Comparison of ENCODE assay signal across 23 cellular contexts in genomic region chr5:147981074-147981473, GRCh38.
DNase-seq lines count a peak whose midpoint lies in the region; ATAC-seq and TF ChIP-seq lines count a peak whose summit lies in the region.
"Had no signal": no experiment of that assay in that cellular context is flagged by ENCODE, and none has a peak within 500 bp of the region (broad histone marks: within the 10 kb centered on the region; RNA-seq: fewer than 3 reads in every experiment).

No MANE protein-coding gene starts in this region.

- H3K9me2 ChIP-seq in PC-3 (replicated peaks; ENCODE audit: low read length): no peaks in the 10 kb centered on the region

- H3K27ac ChIP-seq in PC-3 (ENCODE audit: low read length) (no peak overlapping the region), smooth muscle cell (ENCODE audit: low read depth) (peak overlapping the region; percentile 1), A673 (ENCODE audit: low read depth, low read length, poor library complexity, severe bottlenecking) (no peak overlapping the region)
- H3K27ac ChIP-seq: 22Rv1; BLaER1 treated with 17β-estradiol and CSF1 and Interleukin-3, amounts not matched to agents 10 nM and 100 nM had no signal

- H3K9ac ChIP-seq in PC-3 (ENCODE audit: low read length) (no peak overlapping the region), smooth muscle cell (ENCODE audit: low read depth) (no peak overlapping the region)
- H3K9ac ChIP-seq: BLaER1 treated with 17β-estradiol and CSF1 and Interleukin-3, amounts not matched to agents 10 nM and 100 nM had no signal

- intact Hi-C loops in PC-3 (cut with micrococcal nuclease) (no loop called here), A673 (cut with micrococcal nuclease; ENCODE audit: unreplicated experiment) (no loop called here)

- DNase-seq in NCI-H748 (lab: John Stamatoyannopoulos, UW; ENCODE audit: unreplicated experiment) (peak; percentile 7), NCI-H748 treated with DMSO at 0.1 percent for 48 hours (lab: John Stamatoyannopoulos, UW) (no peak), PC-3 (no peak), smooth muscle cell (lab: John Stamatoyannopoulos, UW; ENCODE audit: unreplicated experiment) (no peak), A673 (ENCODE audit: low spot score) (no peak), kidney tubule cell (ENCODE audit: low spot score) (no peak), NOMO-1 (lab: John Stamatoyannopoulos, UW; ENCODE audit: unreplicated experiment in 2 of 2) (no peak)
- DNase-seq: ACHN; AML-193; BE2C; CD4-positive, alpha-beta T cell; CD8-positive, alpha-beta memory T cell; DMS 273 treated with DMSO at 0.1 percent for 48 hours; DMS79; EL; GDM1; H9 had no signal

- CTCF ChIA-PET in PC-3 (lab: Charles Lee) (no interaction called here), A673 (lab: Charles Lee) (no interaction called here)

- H3K36me3 ChIP-seq in PC-3 (ENCODE audit: low read depth, low read length) (no peaks in the 10 kb centered on the region), smooth muscle cell (ENCODE audit: low read depth) (no peaks in the 10 kb centered on the region), A673 (ENCODE audit: insufficient read depth, low read length, poor library complexity, severe bottlenecking) (no peaks in the 10 kb centered on the region)
- H3K36me3 ChIP-seq: BE2C; BLaER1 treated with 17β-estradiol and CSF1 and Interleukin-3, amounts not matched to agents 10 nM and 100 nM had no signal

- TF ChIP-seq CTCF in PC-3 (conservative IDR thresholded peaks at IDR 0.05; ENCODE audit: low read depth, low read length): no peak
- no peak for TF ChIP-seq CTCF in smooth muscle cell (IDR thresholded peaks at IDR 0.05; ENCODE audit: borderline replicate concordance, insufficient read depth, poor library complexity, severe bottlenecking)
- no peak for TF ChIP-seq CTCF in A673 (conservative IDR thresholded peaks at IDR 0.05; ENCODE audit: low read depth, low read length)

- no peaks in the 10 kb centered on the region for H3K9me3 ChIP-seq in PC-3 (ENCODE audit: low read length)
- no peaks in the 10 kb centered on the region for H3K9me3 ChIP-seq in smooth muscle cell (replicated peaks; ENCODE audit: low read depth)
- no peaks in the 10 kb centered on the region for H3K9me3 ChIP-seq in A673 (ENCODE audit: low read depth, low read length, poor library complexity, severe bottlenecking)
- H3K9me3 ChIP-seq: BE2C had no signal

- ATAC-seq in PC-3 (peak; percentile 59), esophagus mucosa (peak; percentile 77)
- ATAC-seq: GM12878, GM23338, HCT116 had no signal

- POLR2A ChIA-PET in PC-3 (lab: Charles Lee; ENCODE audit: unreplicated experiment): interaction anchor here (0.6 kb wide), 1 partner anchor 11 kb away, joined by 6 read pairs; no protein-coding TSS in a partner anchor
- POLR2A ChIA-PET in A673 (lab: Charles Lee; ENCODE audit: low non-redundant PET): no interaction called here

- H3F3A ChIP-seq in PC-3 (ENCODE audit: low read length, unreplicated experiment) (no peaks in the 10 kb centered on the region), smooth muscle cell (ENCODE audit: low read depth) (no peaks in the 10 kb centered on the region)

- 7% methylated on average over 1 of the region's 1 CpG for WGBS in smooth muscle cell (ENCODE audit: low lambda C conversion rate)

- H3K4me2 ChIP-seq in PC-3 (ENCODE audit: low read length) (no peak overlapping the region), smooth muscle cell (no peak overlapping the region)
- H3K4me2 ChIP-seq: BLaER1 treated with 17β-estradiol and CSF1 and Interleukin-3, amounts not matched to agents 10 nM and 100 nM; GM23338 had no signal

- H2AFZ ChIP-seq in PC-3 (ENCODE audit: low read length) (no peak overlapping the region), smooth muscle cell (ENCODE audit: low read depth) (no peak overlapping the region)
- H2AFZ ChIP-seq: GM23338 had no signal

- H3K27me3 ChIP-seq in PC-3 (ENCODE audit: low read length) (no peaks in the 10 kb centered on the region), smooth muscle cell (ENCODE audit: low read depth) (no peaks in the 10 kb centered on the region), A673 (replicated peaks; ENCODE audit: insufficient read depth, low read depth, low read length, poor library complexity) (peaks cover 44% of the 10 kb centered on the region)
- H3K27me3 ChIP-seq: BE2C; BLaER1 treated with 17β-estradiol and CSF1 and Interleukin-3, amounts not matched to agents 10 nM and 100 nM had no signal

- BruUV-seq in PC-3 (replicated peaks; lab: Mats Ljungman, UMichigan) (no TSS peak), A673 (replicated peaks; lab: Mats Ljungman, UMichigan) (no TSS peak)

- H3K79me2 ChIP-seq in PC-3 (ENCODE audit: low read length): no peaks in the 10 kb centered on the region
- no peaks in the 10 kb centered on the region for H3K79me2 ChIP-seq in smooth muscle cell (ENCODE audit: low read depth)

- H3K4me3 ChIP-seq in PC-3 (ENCODE audit: low read length): no peak overlapping the region
- H3K4me3 ChIP-seq in smooth muscle cell: no peak overlapping the region
- H3K4me3 ChIP-seq in A673 (ENCODE audit: low read depth, low read length, poor library complexity, severe bottlenecking): no peak overlapping the region
- H3K4me3 ChIP-seq: BLaER1 treated with 17β-estradiol and CSF1 and Interleukin-3, amounts not matched to agents 10 nM and 100 nM; GM12878; GM23338 had no signal

- no peaks in the 10 kb centered on the region for H3K4me1 ChIP-seq in PC-3 (ENCODE audit: insufficient read depth, low read length)
- H3K4me1 ChIP-seq in smooth muscle cell (ENCODE audit: low read depth): no peaks in the 10 kb centered on the region
- H3K4me1 ChIP-seq in A673 (ENCODE audit: insufficient read depth, low read length, poor library complexity, severe bottlenecking): no peaks in the 10 kb centered on the region
- H3K4me1 ChIP-seq: BE2C; BLaER1 treated with 17β-estradiol and CSF1 and Interleukin-3, amounts not matched to agents 10 nM and 100 nM had no signal

- H4K20me1 ChIP-seq in PC-3 (ENCODE audit: low read length) (no peaks in the 10 kb centered on the region), smooth muscle cell (ENCODE audit: low read depth) (no peaks in the 10 kb centered on the region)
- H4K20me1 ChIP-seq: BLaER1 treated with 17β-estradiol and CSF1 and Interleukin-3, amounts not matched to agents 10 nM and 100 nM had no signal
